In genomic region chr5:71563161-71563560, GRCh38 we compare ENCODE assay signal across 11 cellular contexts.
"Had no signal": no experiment of that assay in that cellular context is flagged by ENCODE, and none has a peak within 500 bp of the region (broad histone marks: within the 10 kb centered on the region; RNA-seq: fewer than 3 reads in every experiment).

No MANE protein-coding gene starts in this region.

- H3K9ac ChIP-seq: GM23248 had no signal

- FAIRE-seq: H1, H54 had no signal

- H3K4me3 ChIP-seq: GM23248, GM23338, HAP-1 had no signal

- H3K4me1 ChIP-seq: HAP-1 had no signal

- H3K4me3 Mint-ChIP-seq: GM23338, H9, HFFc6 had no signal

- H3K27ac ChIP-seq: GM23248 had no signal

- H3K9me3 Mint-ChIP-seq: GM23338, H9, HFFc6 had no signal

- H3K4me1 Mint-ChIP-seq: GM23338, H9 had no signal

- H3K27ac Mint-ChIP-seq: GM23338, H9, HFFc6 had no signal

- DNase-seq: GM23248, GOT3, H7, H9, HCEC 1CT, HFFc6 had no signal

- ATAC-seq: GM23338, HCT116 had no signal

- H2AFZ ChIP-seq: GM23248, GM23338 had no signal

- H3K9me3 ChIP-seq: HAP-1 had no signal

- H3K4me2 ChIP-seq: GM23338 had no signal
